ENCODE assay signal across 18 cellular contexts in the genomic region with DNA sequence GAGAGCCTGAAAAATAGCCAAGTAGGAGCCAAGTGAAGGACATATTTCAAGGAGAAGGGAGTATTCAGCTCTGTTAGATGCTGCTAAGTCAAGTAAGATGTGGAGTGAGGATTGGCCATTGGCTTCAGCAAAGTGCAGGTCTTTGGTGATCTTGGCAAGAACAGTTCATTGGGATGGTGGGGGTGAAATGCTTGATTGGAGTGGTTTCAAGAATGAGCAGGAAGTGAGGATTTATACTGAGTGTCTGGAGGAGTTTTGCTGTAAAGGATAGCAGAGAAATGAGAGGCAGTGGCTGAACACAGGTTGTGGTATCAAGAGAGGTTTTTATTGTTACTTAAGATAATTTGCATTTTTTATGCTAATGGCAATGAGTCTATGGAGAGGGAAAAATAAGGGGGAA.
DNase-seq lines count a peak whose midpoint lies in the region; ATAC-seq, FAIRE-seq and TF ChIP-seq lines count a peak whose summit lies in the region.
"Had no signal": no experiment of that assay in that cellular context is flagged by ENCODE, and none has a peak within 500 bp of the region (broad histone marks: within the 10 kb centered on the region; RNA-seq: fewer than 3 reads in every experiment).

No MANE protein-coding gene starts in this region.

- intact Hi-C loops in body of pancreas (cut with DNase I), result no loop called here

- H3K27ac Mint-ChIP-seq in astrocyte (ENCODE audit: unreplicated experiment), result no peak overlapping the region
- H3K27ac Mint-ChIP-seq: HFFc6, IgD-negative memory B cell had no signal

- H3K4me1 ChIP-seq in astrocyte (ENCODE audit: insufficient read depth, low read length) (peaks cover 12% of the 10 kb centered on the region), body of pancreas (no peaks in the 10 kb centered on the region)

- no peak overlapping the region for H3K4me2 ChIP-seq in astrocyte (ENCODE audit: low read length)
- H3K4me2 ChIP-seq: A549, PC-9 had no signal

- H3K9me3 Mint-ChIP-seq in astrocyte (ENCODE audit: unreplicated experiment), result no peaks in the 10 kb centered on the region
- H3K9me3 Mint-ChIP-seq: HFFc6, IgD-negative memory B cell had no signal

- DNase-seq in A172 (ENCODE audit: low spot score), result peak; percentile 26
- peak; percentile 52 for DNase-seq in HT1080 (ENCODE audit: low read depth)
- DNase-seq in astrocyte (ENCODE audit: low read depth), result peak; percentile 45
- peak; percentile 47 for DNase-seq in fibroblast of the aortic adventitia (ENCODE audit: low read depth)
- DNase-seq in HPDE6-E6E7 (ENCODE audit: extremely low spot score), result no peak
- no peak for DNase-seq in body of pancreas
- DNase-seq: HFFc6, Kasumi-1, NCI-H1105, NCI-H1694 treated with DMSO at 0.1 percent for 48 hours, NCI-H748 treated with DMSO at 0.1 percent for 48 hours, PC-9 had no signal

- no peak for TF ChIP-seq POLR2A in body of pancreas (IDR thresholded peaks at IDR 0.05)

- no peak overlapping the region for H3K9ac ChIP-seq in astrocyte (ENCODE audit: low read length)

- H3K36me3 Mint-ChIP-seq in astrocyte (ENCODE audit: low read depth, unreplicated experiment), result peaks cover 3% of the 10 kb centered on the region

- FAIRE-seq in astrocyte (lab: Jason Lieb, UNC), result peak; percentile 45
- FAIRE-seq: A549 had no signal

- H2AFZ ChIP-seq in astrocyte (ENCODE audit: low read depth, low read length), result no peak overlapping the region
- H2AFZ ChIP-seq: PC-9 had no signal

- H3K27me3 Mint-ChIP-seq in astrocyte (ENCODE audit: low read depth, unreplicated experiment), result no peaks in the 10 kb centered on the region
- H3K27me3 Mint-ChIP-seq: IgD-negative memory B cell had no signal

- H3K27ac ChIP-seq in astrocyte (ENCODE audit: low read depth, low read length), result no peak overlapping the region
- H3K27ac ChIP-seq in body of pancreas, result no peak overlapping the region
- H3K27ac ChIP-seq: A549, C4-2B, PC-9 had no signal

- peaks cover 20% of the 10 kb centered on the region for H3K4me1 Mint-ChIP-seq in astrocyte (ENCODE audit: low read depth, unreplicated experiment)

- no peak for TF ChIP-seq CTCF in astrocyte (IDR thresholded peaks at IDR 0.05; ENCODE audit: insufficient read depth, low read depth, low read length)
- TF ChIP-seq CTCF in fibroblast of the aortic adventitia (IDR thresholded peaks at IDR 0.05; ENCODE audit: insufficient read depth, low read length), result no peak
- TF ChIP-seq CTCF in body of pancreas (IDR thresholded peaks at IDR 0.05), result no peak

- H3K36me3 ChIP-seq in astrocyte (ENCODE audit: insufficient read depth, low read length), result no peaks in the 10 kb centered on the region
- no peaks in the 10 kb centered on the region for H3K36me3 ChIP-seq in body of pancreas (replicated peaks in 1 of 2; ENCODE audit: insufficient read depth in 1 of 2, low read depth in 2 of 2)

- H3K79me2 ChIP-seq in astrocyte (ENCODE audit: insufficient read depth, low read length), result no peaks in the 10 kb centered on the region

- H3K4me3 ChIP-seq in astrocyte (ENCODE audit: insufficient read depth, low read depth, low read length) (no peak overlapping the region), fibroblast of the aortic adventitia (ENCODE audit: low read depth, low read length) (no peak overlapping the region), body of pancreas (no peak overlapping the region)
- H3K4me3 ChIP-seq: A549, PC-9 had no signal

- no peaks in the 10 kb centered on the region for H4K20me1 ChIP-seq in astrocyte (ENCODE audit: insufficient read depth, low read length)

- no peak overlapping the region for H3K4me3 Mint-ChIP-seq in astrocyte (ENCODE audit: unreplicated experiment)
- H3K4me3 Mint-ChIP-seq: HFFc6, IgD-negative memory B cell had no signal

- no peaks in the 10 kb centered on the region for H3K9me3 ChIP-seq in astrocyte (ENCODE audit: insufficient read depth, low read depth, low read length)
- H3K9me3 ChIP-seq in body of pancreas, result no peaks in the 10 kb centered on the region
- H3K9me3 ChIP-seq: A549 had no signal

- H3K27me3 ChIP-seq in astrocyte (ENCODE audit: insufficient read depth, low read length) (no peaks in the 10 kb centered on the region), body of pancreas (no peaks in the 10 kb centered on the region)

- no peak for ATAC-seq in GM19463 (IDR thresholded peaks at IDR 0.05; ENCODE audit: unreplicated experiment)
- no peak for ATAC-seq in GM18909 (IDR thresholded peaks at IDR 0.05; ENCODE audit: poor library complexity, unreplicated experiment)
- no peak for ATAC-seq in body of pancreas
- ATAC-seq: A549, Right ventricle myocardium inferior had no signal

Comparison
In these comparisons a context has a peak if more than half of its experiments do, and no peak if none do; other contexts are left out.
1. DNase-seq: peak in A172 (single experiment), HT1080 (single experiment), astrocyte (single experiment) and fibroblast of the aortic adventitia (single experiment); none in HPDE6-E6E7 (single experiment) and body of pancreas (0 of 4).